ENCODE assay signal across 8 cellular contexts in genomic region chr1:37807555-37808368, GRCh38. TPM values are rescaled to one million over a fixed set of nuclear protein-coding genes. Genes with fewer than 3 reads are reported as not detected.
DNase-seq lines count a peak whose midpoint lies in the region; ATAC-seq and TF ChIP-seq lines count a peak whose summit lies in the region.

Gene C1orf122 (plus strand): TSS chr1:37807790. CDS start chr1:37808405, 615 bp downstream.
Gene YRDC (minus strand): TSS chr1:37808208. CDS start chr1:37808180, 28 bp downstream.

- H3K27ac ChIP-seq in BLaER1 treated with 17β-estradiol and CSF1 and Interleukin-3, amounts not matched to agents 10 nM and 100 nM: peak within 1 kb of the TSS; percentile 82 to 100 (median 97)
- peak within 1 kb of the TSS; percentile 75 to 84 for H3K27ac ChIP-seq in liver (ENCODE audit: low read depth in 1 of 2, low read length in 2 of 2)

- POLR2A ChIA-PET in activated CD4-positive, alpha-beta memory T cell treated with anti-CD3 and anti-CD28 coated beads for 36 hours (lab: Charles Lee): interaction anchor here (0.5 to 2.6 kb wide), 14 partner anchors 9 to 332 kb away, joined by 3 to 19 read pairs (median 4); partner anchors contain the start of genes CDCA8, MTF1 and SF3A3

- H3K4me3 Mint-ChIP-seq in activated CD4-positive, alpha-beta memory T cell treated with anti-CD3 and anti-CD28 coated beads for 36 hours: peak within 1 kb of the TSS; percentile 95

- ATAC-seq in GM19372 (IDR thresholded peaks at IDR 0.05; ENCODE audit: low read depth, unreplicated experiment): peak; percentile 85
- peak; percentile 88 for ATAC-seq in HG03521 (IDR thresholded peaks at IDR 0.05; ENCODE audit: unreplicated experiment)

- TF ChIP-seq RAD21 in liver (IDR thresholded peaks at IDR 0.05): no peak

- peaks cover 40% of the 10 kb centered on the region for H3K4me1 Mint-ChIP-seq in activated CD4-positive, alpha-beta memory T cell treated with anti-CD3 and anti-CD28 coated beads for 36 hours (ENCODE audit: low read depth)

- peaks cover 43 to 70% (median 55%) of the 10 kb centered on the region in 11 experiments for H3K36me3 ChIP-seq in BLaER1 treated with 17β-estradiol and CSF1 and Interleukin-3, amounts not matched to agents 10 nM and 100 nM
- peaks cover 12 to 34% (median 28%) of the 10 kb centered on the region in 4 donors for H3K36me3 ChIP-seq in liver (ENCODE audit: control insufficient read depth in 4 of 4, insufficient read depth in 3 of 4, low read depth in 1 of 4, low read length in 3 of 4)

- H3K9ac ChIP-seq in BLaER1 treated with 17β-estradiol and CSF1 and Interleukin-3, amounts not matched to agents 10 nM and 100 nM: peak within 1 kb of the TSS; percentile 90 to 100 (median 97)
- peak within 1 kb of the TSS; percentile 60 to 94 for H3K9ac ChIP-seq in liver (ENCODE audit: low read depth in 1 of 2, low read length in 2 of 2)

- H3K27me3 Mint-ChIP-seq in activated CD4-positive, alpha-beta memory T cell treated with anti-CD3 and anti-CD28 coated beads for 36 hours: no peaks in the 10 kb centered on the region

- peaks cover 32% of the 10 kb centered on the region for H3K36me3 Mint-ChIP-seq in activated CD4-positive, alpha-beta memory T cell treated with anti-CD3 and anti-CD28 coated beads for 36 hours

- peak within 1 kb of the TSS; percentile 89 to 100 (median 98) for H3K4me3 ChIP-seq in BLaER1 treated with 17β-estradiol and CSF1 and Interleukin-3, amounts not matched to agents 10 nM and 100 nM
- H3K4me3 ChIP-seq in liver (ENCODE audit: low read depth in 1 of 3, low read length in 3 of 3): peak within 1 kb of the TSS; percentile 61 to 90 (median 86)

- under 1% methylated on average over 95 of the region's 95 CpGs for WGBS in liver

- H3K27ac Mint-ChIP-seq in activated CD4-positive, alpha-beta memory T cell treated with anti-CD3 and anti-CD28 coated beads for 36 hours: peak within 1 kb of the TSS; percentile 96

- intact Hi-C loops in activated CD4-positive, alpha-beta memory T cell treated with anti-CD3 and anti-CD28 coated beads for 36 hours (cut with micrococcal nuclease): loop anchor here (1.0 to 5.0 kb wide), 3 partner anchors 115 to 330 kb away; partner anchors contain the start of genes CDCA8 and SF3A3

- H3K27me3 ChIP-seq in BLaER1 treated with 17β-estradiol and CSF1 and Interleukin-3, amounts not matched to agents 10 nM and 100 nM: no peaks in the 10 kb centered on the region
- no peaks in the 10 kb centered on the region for H3K27me3 ChIP-seq in liver (ENCODE audit: control insufficient read depth in 4 of 4, insufficient read depth in 4 of 4, low read length in 3 of 4)

- peaks cover 47 to 83% (median 62%) of the 10 kb centered on the region in 11 experiments; a peak in 21 of 22 replicates for H4K20me1 ChIP-seq in BLaER1 treated with 17β-estradiol and CSF1 and Interleukin-3, amounts not matched to agents 10 nM and 100 nM

- CTCF ChIA-PET in activated CD4-positive, alpha-beta memory T cell treated with anti-CD3 and anti-CD28 coated beads for 36 hours (lab: Charles Lee): interaction anchor here (0.6 to 2.9 kb wide), 9 partner anchors 9 to 293 kb away, joined by 3 to 32 read pairs (median 6); partner anchors contain the start of genes CDCA8, MEAF6, MTF1 and SF3A3

- TF ChIP-seq CTCF in liver (IDR thresholded peaks at IDR 0.05; ENCODE audit: low read depth, low read length, missing input control): no peak

- no peaks in the 10 kb centered on the region for H3K9me3 ChIP-seq in BLaER1 treated with 17β-estradiol and CSF1 and Interleukin-3, amounts not matched to agents 10 nM and 100 nM (replicated peaks in 1 of 11)
- H3K9me3 ChIP-seq in liver (ENCODE audit: control insufficient read depth in 4 of 4, low read length in 3 of 4): no peaks in the 10 kb centered on the region

- H3K4me1 ChIP-seq in BLaER1 treated with 17β-estradiol and CSF1 and Interleukin-3, amounts not matched to agents 10 nM and 100 nM: peaks cover 27 to 57% (median 46%) of the 10 kb centered on the region in 10 experiments
- H3K4me1 ChIP-seq in liver (ENCODE audit: control insufficient read depth in 4 of 4, insufficient read depth in 4 of 4, low read length in 3 of 4): peaks cover 6 to 24% (median 20%) of the 10 kb centered on the region in 4 donors

- peak within 1 kb of the TSS; percentile 86 to 98 (median 95) for H3K4me2 ChIP-seq in BLaER1 treated with 17β-estradiol and CSF1 and Interleukin-3, amounts not matched to agents 10 nM and 100 nM

- DNase-seq in NCI-H774 (lab: John Stamatoyannopoulos, UW) (peak; percentile 98), dermis microvascular lymphatic vessel endothelial cell (ENCODE audit: low read depth in 2 of 2) (peak; percentile 86 to 96)
- peak; percentile 95 for DNase-seq in activated CD4-positive, alpha-beta memory T cell treated with anti-CD3 and anti-CD28 coated beads for 36 hours
- DNase-seq in stimulated activated CD4-positive, alpha-beta T cell treated with anti-CD3 and anti-CD28 coated beads, Interleukin-4, amount 100 ng/mL, for 1 hour: peak; percentile 95

- H3K9me3 Mint-ChIP-seq in activated CD4-positive, alpha-beta memory T cell treated with anti-CD3 and anti-CD28 coated beads for 36 hours: no peaks in the 10 kb centered on the region

TF ChIP-seq in liver, 16 proteins besides CTCF, POLR2A, EP300 and RAD21:
- TF ChIP-seq EGR1 (IDR thresholded peaks at IDR 0.05; ENCODE audit: low read depth in 2 of 2): no peak
- peak in 1 of 2 donors; percentile 13 for TF ChIP-seq RXRA (IDR thresholded peaks at IDR 0.05)
- TF ChIP-seq TAF1 (conservative IDR thresholded peaks at IDR 0.05): no peak
- TF ChIP-seq SP1 (IDR thresholded peaks at IDR 0.05): no peak
- no peak for TF ChIP-seq HNF4G (IDR thresholded peaks at IDR 0.05)
- no peak for TF ChIP-seq MAX (IDR thresholded peaks at IDR 0.05)
- TF ChIP-seq NR2F2 (IDR thresholded peaks at IDR 0.05): no peak
- TF ChIP-seq YY1 (IDR thresholded peaks at IDR 0.05): no peak
- peak; percentile 80 to 92 for TF ChIP-seq GABPA (IDR thresholded peaks at IDR 0.05 in 1 of 2, conservative IDR thresholded peaks at IDR 0.05 in 1 of 2)
- TF ChIP-seq, protein P1, sequence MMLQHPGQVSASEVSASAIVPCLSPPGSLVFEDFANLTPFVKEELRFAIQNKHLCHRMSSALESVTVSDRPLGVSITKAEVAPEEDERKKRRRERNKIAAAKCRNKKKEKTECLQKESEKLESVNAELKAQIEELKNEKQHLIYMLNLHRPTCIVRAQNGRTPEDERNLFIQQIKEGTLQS (IDR thresholded peaks at IDR 0.05): no peak
- peak in 1 of 2 donors; percentile 14 for TF ChIP-seq HNF4A (conservative IDR thresholded peaks at IDR 0.05)
- no peak for TF ChIP-seq FOXA2 (IDR thresholded peaks at IDR 0.05)
- peak; percentile 17 for TF ChIP-seq REST (IDR thresholded peaks at IDR 0.05)
- TF ChIP-seq ZBTB33 (IDR thresholded peaks at IDR 0.05): no peak
- TF ChIP-seq JUND (IDR thresholded peaks at IDR 0.05): no peak

RNA-seq across cellular contexts. Expression of gene C1orf122, which starts in this region (rescaled TPM):
- total RNA-seq in activated CD4-positive, alpha-beta memory T cell treated with anti-CD3 and anti-CD28 coated beads for 36 hours: 10 to 100 TPM; 18.1 to 19.7 TPM
- total RNA-seq in dermis microvascular lymphatic vessel endothelial cell (12.1 and 21.2 TPM in 2 replicates), liver (10 to 100 TPM in 1 of 2 donors, 1 to 10 TPM in 1; 4.5 to 12.5 TPM)
- polyA plus RNA-seq in liver: 10 to 100 TPM; 24.0 to 45.1 TPM

RNA-seq across cellular contexts. Expression of gene YRDC, which starts in this region (rescaled TPM):
- total RNA-seq in activated CD4-positive, alpha-beta memory T cell treated with anti-CD3 and anti-CD28 coated beads for 36 hours: 10 to 100 TPM; 34.1 to 36.1 TPM
- 13.0 and 17.8 TPM in 2 replicates for total RNA-seq in dermis microvascular lymphatic vessel endothelial cell
- 1 to 10 TPM; 9.3 to 9.4 TPM for total RNA-seq in liver
- polyA plus RNA-seq in liver: 1 to 10 TPM; 4.4 to 9.8 TPM

Comparison
In these comparisons a context has a peak if more than half of its experiments do, and no peak if none do; other contexts are left out.
1. Peak in every context shown above with its lines: DNase-seq, ATAC-seq, H3K4me3 ChIP-seq and H3K27ac ChIP-seq.